ENCODE assay signal across 8 cellular contexts in the genomic region with DNA sequence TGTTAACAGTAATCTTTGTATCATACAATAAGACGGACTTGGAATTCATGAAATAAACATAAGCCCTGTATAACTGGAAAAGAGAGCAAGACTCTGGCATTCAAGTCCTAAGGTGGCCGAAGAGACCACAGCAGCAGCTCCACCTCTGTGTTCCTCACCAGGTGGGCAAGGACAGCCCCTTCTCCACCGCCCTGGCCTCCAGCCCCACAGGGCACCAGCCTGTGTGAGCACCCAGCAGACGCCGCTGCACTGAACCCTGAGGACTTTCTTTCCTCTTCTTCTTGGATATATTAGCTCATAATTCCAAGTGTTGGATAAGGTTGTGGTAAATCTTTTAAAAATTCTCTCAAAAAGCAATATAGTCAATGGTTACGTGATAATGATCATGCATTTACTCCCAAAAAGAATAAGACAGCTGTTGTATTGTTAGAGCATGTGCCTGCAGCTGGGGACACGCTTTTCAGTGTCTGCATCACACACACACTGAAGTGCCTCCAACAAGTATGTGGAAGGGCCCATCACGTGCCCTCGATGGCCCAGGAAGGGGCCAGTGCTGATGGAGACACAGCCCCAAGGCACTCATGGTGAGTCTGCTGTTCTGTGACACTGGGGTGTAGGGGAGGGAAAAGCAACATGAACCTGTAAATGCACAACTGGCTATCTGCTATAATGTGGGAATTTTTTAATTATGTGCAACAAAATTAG. TPM values are rescaled to one million over a fixed set of nuclear protein-coding genes. Genes with fewer than 3 reads are reported as not detected.
"Had no signal": no experiment of that assay in that cellular context is flagged by ENCODE, and none has a peak within 500 bp of the region (broad histone marks: within the 10 kb centered on the region; RNA-seq: fewer than 3 reads in every experiment).

No MANE protein-coding gene starts in this region.

- H3K4me3 ChIP-seq: gastroesophageal sphincter, heart right ventricle, ovary, transverse colon had no signal

- H3K36me3 ChIP-seq: gastroesophageal sphincter, heart right ventricle, ovary, transverse colon had no signal

- H3K9me3 ChIP-seq: gastroesophageal sphincter, heart right ventricle, ovary, transverse colon had no signal

- H3K9me3 Mint-ChIP-seq: neural crest cell; stimulated activated effector memory CD8-positive, alpha-beta T cell treated with anti-CD3 and anti-CD28 coated beads, Interleukin-12 subunit alpha, Interleukin-12 subunit beta, amount 100 ng/mL, for 72 hours had no signal

- H3K27me3 ChIP-seq: gastroesophageal sphincter, heart right ventricle, ovary, transverse colon had no signal

- H3K27me3 Mint-ChIP-seq: activated CD8-positive, alpha-beta memory T cell treated with anti-CD3 and anti-CD28 coated beads, Interleukin-2, amount 10 ng/mL, durations not matched to agents 7 days and 5 days had no signal

- H3K27ac ChIP-seq: gastroesophageal sphincter, heart right ventricle, ovary had no signal

- H3K36me3 Mint-ChIP-seq: activated CD8-positive, alpha-beta memory T cell treated with anti-CD3 and anti-CD28 coated beads, Interleukin-2, amount 10 ng/mL, durations not matched to agents 7 days and 5 days; stimulated activated effector memory CD8-positive, alpha-beta T cell treated with anti-CD3 and anti-CD28 coated beads, Interleukin-12 subunit alpha, Interleukin-12 subunit beta, amount 100 ng/mL, for 72 hours had no signal

RNA-seq across cellular contexts. Expression of gene FAM178B, which starts 26.8 kb away (rescaled TPM):
- total RNA-seq: activated CD8-positive, alpha-beta memory T cell treated with anti-CD3 and anti-CD28 coated beads, Interleukin-2, amount 10 ng/mL, durations not matched to agents 7 days and 5 days; lung microvascular endothelial cell; transverse colon had no signal
